Comparison of ENCODE assay signal across 16 cellular contexts in genomic region chr2:25230128-25230527, GRCh38.
A peak's percentile ranks its signal among the peaks of the same experiment; 100 is the strongest.
DNase-seq lines count a peak whose midpoint lies in the region; TF ChIP-seq lines count a peak whose summit lies in the region.
"Had no signal": no experiment of that assay in that cellular context is flagged by ENCODE, and none has a peak within 500 bp of the region (broad histone marks: within the 10 kb centered on the region; RNA-seq: fewer than 3 reads in every experiment).

No MANE protein-coding gene starts in this region.

- DNase-seq in DMS 273 (lab: John Stamatoyannopoulos, UW; ENCODE audit: unreplicated experiment), result peak; percentile 55
- DNase-seq in DMS 273 treated with DMSO at 0.1 percent for 48 hours (lab: John Stamatoyannopoulos, UW), result no peak
- DNase-seq in G401 (ENCODE audit: low spot score), result peak; percentile 68
- no peak for DNase-seq in nephron progenitor cell
- DNase-seq in T1000 (lab: John Stamatoyannopoulos, UW), result no peak
- DNase-seq in hepatic stellate cell (ENCODE audit: low spot score), result no peak
- no peak for DNase-seq in GM23248
- DNase-seq: activated CD4-positive, alpha-beta T cell treated with anti-CD3 and anti-CD28 coated beads, Interleukin-2, amount 50 U/mL, for 1 hour; CD4-positive, alpha-beta memory T cell; glutamatergic neuron had no signal

- peak overlapping the region; percentile 97 for H3K27ac Mint-ChIP-seq in nephron progenitor cell

- H3K9ac ChIP-seq in GM23248, result no peak overlapping the region

- no peaks in the 10 kb centered on the region for H3K9me3 Mint-ChIP-seq in nephron progenitor cell
- H3K9me3 Mint-ChIP-seq: T-helper 2 cell treated with Interferon-gamma antibody and Interleukin-4, amounts not matched to agents 5 μg/mL and 100 μg/mL, for 36 hours had no signal

- TF ChIP-seq CTCF in nephron progenitor cell (IDR thresholded peaks at IDR 0.05), result no peak

- H4K20me1 ChIP-seq in GM23248 (ENCODE audit: insufficient read depth), result no peaks in the 10 kb centered on the region

- H3K4me3 Mint-ChIP-seq in nephron progenitor cell, result no peak overlapping the region
- H3K4me3 Mint-ChIP-seq: CD4-positive, alpha-beta memory T cell; T-helper 2 cell treated with Interferon-gamma antibody and Interleukin-4, amounts not matched to agents 5 μg/mL and 100 μg/mL, for 36 hours had no signal

- H3K36me3 Mint-ChIP-seq in nephron progenitor cell (ENCODE audit: low read depth), result peaks cover 27% of the 10 kb centered on the region

- no peaks in the 10 kb centered on the region for H3K9me3 ChIP-seq in GM23248 (ENCODE audit: low read depth)
- H3K9me3 ChIP-seq: neutrophil had no signal

- WGBS in GM23248 (ENCODE audit: low coverage in 1 of 2, low lambda C conversion rate in 2 of 2, missing lambda C conversion rate in 2 of 2), 2 experiments, result 85 to 87% methylated on average over 7 to 11 of the region's 11 CpGs

- H3F3A ChIP-seq in GM23248 (ENCODE audit: insufficient read depth), result no peaks in the 10 kb centered on the region

- peaks cover 3% of the 10 kb centered on the region for H3K27me3 Mint-ChIP-seq in nephron progenitor cell (ENCODE audit: low read depth, poor library complexity)
- H3K27me3 Mint-ChIP-seq: CD4-positive, alpha-beta memory T cell had no signal

- no peak overlapping the region for H3K27ac ChIP-seq in GM23248
- H3K27ac ChIP-seq: 22Rv1, epithelial cell of prostate, neutrophil had no signal

- H3K4me3 ChIP-seq in GM23248, result no peak overlapping the region
- H3K4me3 ChIP-seq: smooth muscle cell had no signal

- no peaks in the 10 kb centered on the region; the same call in 1 of the 2 replicates for H3K36me3 ChIP-seq in GM23248 (ENCODE audit: low read depth)

- no peaks in the 10 kb centered on the region for H3K9me2 ChIP-seq in GM23248 (ENCODE audit: insufficient read depth)

- H3K4me1 ChIP-seq in GM23248 (ENCODE audit: insufficient read depth), result peaks cover 5% of the 10 kb centered on the region; the same call in 1 of the 2 replicates

- no peaks in the 10 kb centered on the region for H3K27me3 ChIP-seq in GM23248 (replicated peaks; ENCODE audit: insufficient read depth)
- H3K27me3 ChIP-seq: neutrophil had no signal

- in situ Hi-C loops in G401 (cut with HindIII; ENCODE audit: low sequenced_read_pairs) (no loop called here), GM23248 (cut with MboI) (no loop called here)

- H3K79me2 ChIP-seq in GM23248 (ENCODE audit: insufficient read depth), result no peaks in the 10 kb centered on the region

- H2AFZ ChIP-seq in GM23248, result no peak overlapping the region

- no peak overlapping the region for H3K4me2 ChIP-seq in GM23248 (ENCODE audit: unreplicated experiment)
- H3K4me2 ChIP-seq: smooth muscle cell had no signal

- peaks cover 39% of the 10 kb centered on the region for H3K4me1 Mint-ChIP-seq in nephron progenitor cell

TF ChIP-seq in PFSK-1, 5 proteins besides CTCF, POLR2A, EP300 and RAD21:
- TF ChIP-seq FOXP2 (optimal IDR thresholded peaks at IDR 0.05; ENCODE audit: borderline replicate concordance, extremely low read depth, extremely low read length, insufficient read depth), result no peak
- TF ChIP-seq SIN3A (IDR thresholded peaks at IDR 0.05; ENCODE audit: borderline replicate concordance, insufficient read depth, low read length), result no peak
- no peak for TF ChIP-seq REST (IDR thresholded peaks at IDR 0.05; ENCODE audit: insufficient read depth in 1 of 2, low read depth in 2 of 2, low read length in 2 of 2)
- no peak for TF ChIP-seq TAF1 (IDR thresholded peaks at IDR 0.05; ENCODE audit: borderline replicate concordance, insufficient read depth, low read length)
- TF ChIP-seq POLR2AphosphoS5 (IDR thresholded peaks at IDR 0.05; ENCODE audit: low read depth, low read length), result 0 out of 2 replicates have a peak, but pooled peaks have one; percentile 18

Comparison
In these comparisons a context has a peak if more than half of its experiments do, and no peak if none do; other contexts are left out.
1. DNase-seq: peak in DMS 273 (single experiment) and G401 (single experiment); none in DMS 273 treated with DMSO at 0.1 percent for 48 hours (single experiment), nephron progenitor cell (single experiment), T1000 (single experiment), hepatic stellate cell (single experiment) and GM23248 (single experiment).